In genomic region chr4:73477176-73477575, GRCh38 we compare ENCODE assay signal across 19 cellular contexts. TPM values are rescaled to one million over a fixed set of nuclear protein-coding genes. Genes with fewer than 3 reads are reported as not detected.
DNase-seq lines count a peak whose midpoint lies in the region; ATAC-seq, FAIRE-seq and TF ChIP-seq lines count a peak whose summit lies in the region.
"Had no signal": no experiment of that assay in that cellular context is flagged by ENCODE, and none has a peak within 500 bp of the region (broad histone marks: within the 10 kb centered on the region; RNA-seq: fewer than 3 reads in every experiment).

No MANE protein-coding gene starts in this region.

- DNase-seq in activated naive CD4-positive, alpha-beta T cell treated with anti-CD3 and anti-CD28 coated beads, Interleukin-2, amount 50 U/mL, for 16 hours, result peak; percentile 10
- no peak for DNase-seq in activated naive CD4-positive, alpha-beta T cell treated with anti-CD3 and anti-CD28 coated beads, Interleukin-2, amount 10 ng/mL, durations not matched to agents 7 days and 5 days
- peak; percentile 86 for DNase-seq in chondrocyte (ENCODE audit: low spot score)
- no peak for DNase-seq in sciatic nerve (ENCODE audit: low spot score)
- DNase-seq in urothelium cell line (ENCODE audit: low spot score), result no peak
- no peak for DNase-seq in esophagus squamous epithelium (lab: John Stamatoyannopoulos, UW)
- no peak for DNase-seq in stomach
- DNase-seq: AML-193; Caco-2; CD8-positive, alpha-beta memory T cell; DND-41; GDM1; GOT3 had no signal

- WGBS in esophagus squamous epithelium, 2 donors, result 81 to 82% methylated on average over 6 to 9 of the region's 11 CpGs
- 41 to 85% (median 83%) methylated on average over 4 to 11 of the region's 11 CpGs for WGBS in stomach, 5 donors

- H3K4me1 ChIP-seq in esophagus squamous epithelium (no peaks in the 10 kb centered on the region), stomach (no peaks in the 10 kb centered on the region)
- H3K4me1 ChIP-seq: BLaER1, HAP-1 had no signal

- CTCF ChIA-PET in activated naive CD4-positive, alpha-beta T cell treated with anti-CD3 and anti-CD28 coated beads, Interleukin-2, amount 10 ng/mL, durations not matched to agents 7 days and 5 days (lab: Charles Lee), result no interaction called here

- no peak for TF ChIP-seq EP300 in stomach (IDR thresholded peaks at IDR 0.05)

- TF ChIP-seq POLR2A in esophagus squamous epithelium (IDR thresholded peaks at IDR 0.05) (no peak), stomach (IDR thresholded peaks at IDR 0.05) (no peak)

- FAIRE-seq in urothelium cell line (lab: Jason Lieb, UNC), result peak; percentile 88
- FAIRE-seq: GM12892 had no signal

- ATAC-seq in sciatic nerve (peak; percentile 20), GM21576 (IDR thresholded peaks at IDR 0.05; ENCODE audit: unreplicated experiment) (no peak)

- no peak for TF ChIP-seq CTCF in chondrocyte (IDR thresholded peaks at IDR 0.05)
- no peak for TF ChIP-seq CTCF in esophagus squamous epithelium (IDR thresholded peaks at IDR 0.05)
- TF ChIP-seq CTCF in stomach (IDR thresholded peaks at IDR 0.05), result no peak

- H3K27me3 ChIP-seq in esophagus squamous epithelium (no peaks in the 10 kb centered on the region), stomach (no peaks in the 10 kb centered on the region)
- H3K27me3 ChIP-seq: BLaER1 had no signal

- H3K27me3 Mint-ChIP-seq in activated naive CD4-positive, alpha-beta T cell treated with anti-CD3 and anti-CD28 coated beads, Interleukin-2, amount 10 ng/mL, durations not matched to agents 7 days and 5 days, result no peaks in the 10 kb centered on the region
- H3K27me3 Mint-ChIP-seq in chondrocyte (ENCODE audit: low read depth), result peaks cover 16% of the 10 kb centered on the region

- no peak overlapping the region for H3K27ac Mint-ChIP-seq in activated naive CD4-positive, alpha-beta T cell treated with anti-CD3 and anti-CD28 coated beads, Interleukin-2, amount 10 ng/mL, durations not matched to agents 7 days and 5 days
- H3K27ac Mint-ChIP-seq in chondrocyte (ENCODE audit: unreplicated experiment), result no peak overlapping the region
- H3K27ac Mint-ChIP-seq: CD8-positive, alpha-beta memory T cell had no signal

- peaks cover 4% of the 10 kb centered on the region for H3K9me3 Mint-ChIP-seq in activated naive CD4-positive, alpha-beta T cell treated with anti-CD3 and anti-CD28 coated beads, Interleukin-2, amount 10 ng/mL, durations not matched to agents 7 days and 5 days
- H3K9me3 Mint-ChIP-seq in chondrocyte (ENCODE audit: low read depth), result peaks cover 16% of the 10 kb centered on the region

- intact Hi-C loops in sciatic nerve (cut with DNase I) (no loop called here), esophagus squamous epithelium (cut with DNase I) (no loop called here), stomach (cut with DNase I; ENCODE audit: low total_unique reads) (no loop called here)

- no peaks in the 10 kb centered on the region for H3K36me3 ChIP-seq in esophagus squamous epithelium
- H3K36me3 ChIP-seq in stomach, result no peaks in the 10 kb centered on the region
- H3K36me3 ChIP-seq: BLaER1, HAP-1 had no signal

- H3K36me3 Mint-ChIP-seq in activated naive CD4-positive, alpha-beta T cell treated with anti-CD3 and anti-CD28 coated beads, Interleukin-2, amount 10 ng/mL, durations not matched to agents 7 days and 5 days, result no peaks in the 10 kb centered on the region
- H3K36me3 Mint-ChIP-seq in chondrocyte (ENCODE audit: low read depth), result peaks cover 3% of the 10 kb centered on the region
- H3K36me3 Mint-ChIP-seq: CD8-positive, alpha-beta memory T cell had no signal

- H3K4me3 ChIP-seq in esophagus squamous epithelium (no peak overlapping the region), stomach (no peak overlapping the region)
- H3K4me3 ChIP-seq: BLaER1, HAP-1 had no signal

- H3K4me1 Mint-ChIP-seq in activated naive CD4-positive, alpha-beta T cell treated with anti-CD3 and anti-CD28 coated beads, Interleukin-2, amount 10 ng/mL, durations not matched to agents 7 days and 5 days, result no peaks in the 10 kb centered on the region
- no peaks in the 10 kb centered on the region for H3K4me1 Mint-ChIP-seq in chondrocyte (ENCODE audit: low read depth)
- H3K4me1 Mint-ChIP-seq: CD8-positive, alpha-beta memory T cell had no signal

- no peak overlapping the region for H3K4me3 Mint-ChIP-seq in activated naive CD4-positive, alpha-beta T cell treated with anti-CD3 and anti-CD28 coated beads, Interleukin-2, amount 10 ng/mL, durations not matched to agents 7 days and 5 days
- no peak overlapping the region for H3K4me3 Mint-ChIP-seq in chondrocyte (ENCODE audit: unreplicated experiment)
- H3K4me3 Mint-ChIP-seq: CD8-positive, alpha-beta memory T cell had no signal

- H3K9me3 ChIP-seq in esophagus squamous epithelium (peaks cover 0 to 9% (median 0%) of the 10 kb centered on the region in 3 donors), stomach (peaks cover 0 to 22% (median 12%) of the 10 kb centered on the region in 4 donors)
- H3K9me3 ChIP-seq: HAP-1 had no signal

- H3K27ac ChIP-seq in esophagus squamous epithelium, result no peak overlapping the region
- H3K27ac ChIP-seq in stomach, result no peak overlapping the region
- H3K27ac ChIP-seq: 22Rv1, BLaER1 had no signal

RNA-seq across cellular contexts. Expression of gene AFM, which starts 4.4 kb away (rescaled TPM):
- total RNA-seq in chondrocyte (not detected in 3 replicates), sciatic nerve (not detected), esophagus squamous epithelium (not detected), stomach (1 to 10 TPM in 1 of 5 donors, not detected in 4; 1.8 TPM)
- under 1 TPM in 2 of 3 donors, not detected in 1; 0.05 to 0.81 TPM for polyA plus RNA-seq in stomach
- total RNA-seq: CD8-positive, alpha-beta memory T cell; HT1080 had no signal
- polyA plus RNA-seq: CD8-positive, alpha-beta memory T cell had no signal

RNA-seq across cellular contexts. Expression of gene AFP, which starts 41.2 kb away (rescaled TPM):
- total RNA-seq in chondrocyte (1.3 TPM in 1 of 3 replicates, not detected in the others), sciatic nerve (not detected), esophagus squamous epithelium (not detected), stomach (1 to 10 TPM in 1 of 5 donors, not detected in 4; 2.6 TPM)
- polyA plus RNA-seq in stomach, result not detected
- total RNA-seq: CD8-positive, alpha-beta memory T cell had no signal
- polyA plus RNA-seq: CD8-positive, alpha-beta memory T cell had no signal

Comparison
In these comparisons a context has a peak if more than half of its experiments do, and no peak if none do; other contexts are left out.
1. DNase-seq: peak in activated naive CD4-positive, alpha-beta T cell treated with anti-CD3 and anti-CD28 coated beads, Interleukin-2, amount 50 U/mL, for 16 hours (single experiment) and chondrocyte (single experiment); none in activated naive CD4-positive, alpha-beta T cell treated with anti-CD3 and anti-CD28 coated beads, Interleukin-2, amount 10 ng/mL, durations not matched to agents 7 days and 5 days (single experiment), sciatic nerve (single experiment), urothelium cell line (single experiment), esophagus squamous epithelium (single experiment) and stomach (single experiment).